ENCODE assay signal across 26 cellular contexts in genomic region chr3:176755977-176756376, GRCh38.
DNase-seq lines count a peak whose midpoint lies in the region; ATAC-seq and TF ChIP-seq lines count a peak whose summit lies in the region.
"Had no signal": no experiment of that assay in that cellular context is flagged by ENCODE, and none has a peak within 500 bp of the region (broad histone marks: within the 10 kb centered on the region; RNA-seq: fewer than 3 reads in every experiment).

No MANE protein-coding gene starts in this region.

- no peak overlapping the region for H3K4me3 ChIP-seq in endodermal cell (ENCODE audit: low read length)
- H3K4me3 ChIP-seq in Peyer's patch = no peak overlapping the region
- H3K4me3 ChIP-seq: BLaER1, SJSA1 had no signal

- peak; percentile 42 for ATAC-seq in GM18909 (IDR thresholded peaks at IDR 0.05; ENCODE audit: poor library complexity, unreplicated experiment)
- peak; percentile 31 for ATAC-seq in HG02759 (IDR thresholded peaks at IDR 0.05; ENCODE audit: unreplicated experiment)
- ATAC-seq in HG03196 (IDR thresholded peaks at IDR 0.05; ENCODE audit: unreplicated experiment) = peak; percentile 52
- ATAC-seq in HG03108 (IDR thresholded peaks at IDR 0.05; ENCODE audit: unreplicated experiment) = no peak
- ATAC-seq: Right ventricle myocardium inferior had no signal

- TF ChIP-seq POLR2A in Peyer's patch (IDR thresholded peaks at IDR 0.05) = no peak

- TF ChIP-seq CTCF in endodermal cell (conservative IDR thresholded peaks at IDR 0.05) (no peak), Peyer's patch (IDR thresholded peaks at IDR 0.05) (no peak)

- H3K27ac ChIP-seq in endodermal cell (ENCODE audit: low read depth, low read length) = no peak overlapping the region
- H3K27ac ChIP-seq in Peyer's patch = no peak overlapping the region
- H3K27ac ChIP-seq: BLaER1, KMS-11, SJSA1 had no signal

- H3K27me3 Mint-ChIP-seq in endodermal cell (ENCODE audit: insufficient read depth) = no peaks in the 10 kb centered on the region
- H3K27me3 Mint-ChIP-seq: CD4-positive, alpha-beta T cell had no signal

- DNase-seq in endodermal cell (no peak), A172 (ENCODE audit: low spot score) (no peak), Peyer's patch (no peak)
- DNase-seq: ACHN; Caco-2; CD4-positive, alpha-beta T cell; DMS 273 treated with DMSO at 0.1 percent for 48 hours; DMS79 treated with DMSO at 0.1 percent for 48 hours; H7; IMR-90; NCI-H1105; NCI-H146; NCI-H2029 treated with DMSO at 0.1 percent for 48 hours; NCI-H2171; NCI-H345; NCI-H774; OCI-M1; T-helper 1 cell had no signal

- H3K4me1 ChIP-seq in endodermal cell (ENCODE audit: control insufficient read depth, insufficient read depth, low read length) = peaks cover 3% of the 10 kb centered on the region
- no peaks in the 10 kb centered on the region for H3K4me1 ChIP-seq in Peyer's patch
- H3K4me1 ChIP-seq: BLaER1, SJSA1 had no signal

- no peaks in the 10 kb centered on the region for H3K36me3 ChIP-seq in endodermal cell (ENCODE audit: control insufficient read depth, insufficient read depth, low read length)
- H3K36me3 ChIP-seq in Peyer's patch = no peaks in the 10 kb centered on the region
- H3K36me3 ChIP-seq: BLaER1, SJSA1 had no signal

- no peaks in the 10 kb centered on the region for H3K36me3 Mint-ChIP-seq in endodermal cell (ENCODE audit: low read depth)

- no peak overlapping the region for H3K9ac ChIP-seq in endodermal cell (ENCODE audit: extremely low read depth, low read length, poor library complexity, severe bottlenecking)
- H3K9ac ChIP-seq: BLaER1, KMS-11 had no signal

- no peaks in the 10 kb centered on the region for H3K27me3 ChIP-seq in endodermal cell (ENCODE audit: control insufficient read depth, insufficient read depth, low read length, poor library complexity, severe bottlenecking)
- no peaks in the 10 kb centered on the region for H3K27me3 ChIP-seq in Peyer's patch
- H3K27me3 ChIP-seq: BLaER1, SJSA1 had no signal

- 96 to 97% methylated on average over 6 of the region's 6 CpGs for WGBS in endodermal cell (ENCODE audit: insufficient coverage in 1 of 2, insufficient read length in 1 of 2), 2 experiments

- no peaks in the 10 kb centered on the region for H3K9me3 Mint-ChIP-seq in endodermal cell
- H3K9me3 Mint-ChIP-seq: CD4-positive, alpha-beta T cell had no signal

- peaks cover 14% of the 10 kb centered on the region for H3K4me1 Mint-ChIP-seq in endodermal cell

- no peak overlapping the region for H3K4me3 Mint-ChIP-seq in endodermal cell
- H3K4me3 Mint-ChIP-seq: CD4-positive, alpha-beta T cell had no signal

- H3K9me3 ChIP-seq in endodermal cell (ENCODE audit: control insufficient read depth, low read length) (peaks cover 10% of the 10 kb centered on the region), Peyer's patch (no peaks in the 10 kb centered on the region)
- H3K9me3 ChIP-seq: BLaER1, Caco-2, SJSA1 had no signal

- no peak overlapping the region for H3K27ac Mint-ChIP-seq in endodermal cell
- H3K27ac Mint-ChIP-seq: CD4-positive, alpha-beta T cell had no signal
